Comparison of ENCODE assay signal across 9 cellular contexts in genomic region chr11:90135016-90135415, GRCh38. TPM values are rescaled to one million over a fixed set of nuclear protein-coding genes. Genes with fewer than 3 reads are reported as not detected.
DNase-seq lines count a peak whose midpoint lies in the region; ATAC-seq and TF ChIP-seq lines count a peak whose summit lies in the region.
"Had no signal": no experiment of that assay in that cellular context is flagged by ENCODE, and none has a peak within 500 bp of the region (broad histone marks: within the 10 kb centered on the region; RNA-seq: fewer than 3 reads in every experiment).

No MANE protein-coding gene starts in this region.

- no peak overlapping the region for H3K27ac ChIP-seq in thyroid gland

- no peaks in the 10 kb centered on the region for H3K9me3 ChIP-seq in thyroid gland

- no peak overlapping the region for H3K27ac Mint-ChIP-seq in activated naive CD8-positive, alpha-beta T cell treated with anti-CD3 and anti-CD28 coated beads, Interleukin-2, amount 10 ng/mL, durations not matched to agents 7 days and 5 days
- H3K27ac Mint-ChIP-seq: CD4-positive, CD25-positive, alpha-beta regulatory T cell had no signal

- POLR2A ChIA-PET in activated naive CD8-positive, alpha-beta T cell treated with anti-CD3 and anti-CD28 coated beads, Interleukin-2, amount 10 ng/mL, durations not matched to agents 7 days and 5 days (lab: Charles Lee), result no interaction called here

- H3K4me1 ChIP-seq in thyroid gland, result peaks cover 0 to 6% of the 10 kb centered on the region in 2 donors

- TF ChIP-seq CTCF in kidney epithelial cell (IDR thresholded peaks at IDR 0.05; ENCODE audit: insufficient read depth, low read length, poor library complexity, severe bottlenecking), result no peak
- no peak for TF ChIP-seq CTCF in thyroid gland (IDR thresholded peaks at IDR 0.05)

- peaks cover 38% of the 10 kb centered on the region for H3K27me3 Mint-ChIP-seq in activated T-cell treated with anti-CD3 and anti-CD28 coated beads, Interleukin-2, amount 50 U/mL, for 4 hours (ENCODE audit: low read depth)
- peaks cover 55% of the 10 kb centered on the region for H3K27me3 Mint-ChIP-seq in activated naive CD8-positive, alpha-beta T cell treated with anti-CD3 and anti-CD28 coated beads, Interleukin-2, amount 10 ng/mL, durations not matched to agents 7 days and 5 days

- H3K9me3 Mint-ChIP-seq in activated T-cell treated with anti-CD3 and anti-CD28 coated beads, Interleukin-2, amount 50 U/mL, for 4 hours, result no peaks in the 10 kb centered on the region
- H3K9me3 Mint-ChIP-seq in activated naive CD8-positive, alpha-beta T cell treated with anti-CD3 and anti-CD28 coated beads, Interleukin-2, amount 10 ng/mL, durations not matched to agents 7 days and 5 days, result peaks cover 1% of the 10 kb centered on the region

- ATAC-seq in activated T-cell treated with anti-CD3 and anti-CD28 coated beads, Interleukin-2, amount 50 U/mL, for 4 hours, result no peak
- ATAC-seq in activated naive CD8-positive, alpha-beta T cell treated with anti-CD3 and anti-CD28 coated beads, Interleukin-2, amount 10 ng/mL, durations not matched to agents 7 days and 5 days (ENCODE audit: low read depth), result no peak

- H3K36me3 ChIP-seq in kidney epithelial cell (ENCODE audit: control insufficient read depth, insufficient read depth, low read length), result no peaks in the 10 kb centered on the region
- H3K36me3 ChIP-seq in thyroid gland, result no peaks in the 10 kb centered on the region

- TF ChIP-seq POLR2A in thyroid gland (IDR thresholded peaks at IDR 0.05), result no peak

- intact Hi-C loops in thyroid gland (cut with DNase I), result no loop called here

- no peak for DNase-seq in activated T-cell treated with anti-CD3 and anti-CD28 coated beads, Interleukin-2, amount 50 U/mL, for 4 hours
- DNase-seq in activated T-cell treated with anti-CD3 and anti-CD28 coated beads for 4 hours (no peak), kidney epithelial cell (ENCODE audit: low read depth) (no peak), thyroid gland (no peak), NCI-H1930 (lab: John Stamatoyannopoulos, UW) (no peak), iPS-NIHi7 (ENCODE audit: extremely low spot score) (no peak)
- no peak for DNase-seq in activated naive CD8-positive, alpha-beta T cell treated with anti-CD3 and anti-CD28 coated beads, Interleukin-2, amount 10 ng/mL, durations not matched to agents 7 days and 5 days
- no peak for DNase-seq in activated CD4-positive, alpha-beta T cell treated with anti-CD3 and anti-CD28 coated beads for 48 hours
- DNase-seq: CD4-positive, CD25-positive, alpha-beta regulatory T cell had no signal

- WGBS in thyroid gland, 2 donors, result 1 to 3% methylated on average over 5 of the region's 5 CpGs

- peak overlapping the region; percentile 13 for H3K4me3 Mint-ChIP-seq in activated T-cell treated with anti-CD3 and anti-CD28 coated beads, Interleukin-2, amount 50 U/mL, for 4 hours
- peak overlapping the region; percentile 64 for H3K4me3 Mint-ChIP-seq in activated naive CD8-positive, alpha-beta T cell treated with anti-CD3 and anti-CD28 coated beads, Interleukin-2, amount 10 ng/mL, durations not matched to agents 7 days and 5 days

- H3K4me3 ChIP-seq in kidney epithelial cell (ENCODE audit: low read depth, low read length) (peak overlapping the region; percentile 48), thyroid gland (replicated peaks in 1 of 3) (peak overlapping the region in 2 of 3 donors; percentile 21 to 30)

- H3K36me3 Mint-ChIP-seq in activated T-cell treated with anti-CD3 and anti-CD28 coated beads, Interleukin-2, amount 50 U/mL, for 4 hours (ENCODE audit: insufficient read depth), result no peaks in the 10 kb centered on the region
- no peaks in the 10 kb centered on the region for H3K36me3 Mint-ChIP-seq in activated naive CD8-positive, alpha-beta T cell treated with anti-CD3 and anti-CD28 coated beads, Interleukin-2, amount 10 ng/mL, durations not matched to agents 7 days and 5 days
- H3K36me3 Mint-ChIP-seq: CD4-positive, CD25-positive, alpha-beta regulatory T cell had no signal

- H3K27me3 ChIP-seq in kidney epithelial cell (ENCODE audit: control insufficient read depth, insufficient read depth, low read length), result no peaks in the 10 kb centered on the region
- no peaks in the 10 kb centered on the region for H3K27me3 ChIP-seq in thyroid gland

- H3K4me1 Mint-ChIP-seq in activated T-cell treated with anti-CD3 and anti-CD28 coated beads, Interleukin-2, amount 50 U/mL, for 4 hours (ENCODE audit: low read depth), result peaks cover 10% of the 10 kb centered on the region
- H3K4me1 Mint-ChIP-seq in activated naive CD8-positive, alpha-beta T cell treated with anti-CD3 and anti-CD28 coated beads, Interleukin-2, amount 10 ng/mL, durations not matched to agents 7 days and 5 days, result peaks cover 5% of the 10 kb centered on the region

RNA-seq across cellular contexts. Expression of gene NAALAD2, which starts 0.6 kb away (rescaled TPM):
- total RNA-seq in activated T-cell treated with anti-CD3 and anti-CD28 coated beads, Interleukin-2, amount 50 U/mL, for 4 hours, result not detected
- not detected for total RNA-seq in activated naive CD8-positive, alpha-beta T cell treated with anti-CD3 and anti-CD28 coated beads, Interleukin-2, amount 10 ng/mL, durations not matched to agents 7 days and 5 days
- total RNA-seq in kidney epithelial cell (0.27 and 0.88 TPM in 2 replicates), thyroid gland (1 to 10 TPM; 1.1 to 4.3 (median 2.2) TPM)
- total RNA-seq: CD4-positive, CD25-positive, alpha-beta regulatory T cell had no signal

RNA-seq across cellular contexts. Expression of gene UBTFL1, which starts 49.3 kb away (rescaled TPM):
- total RNA-seq in activated T-cell treated with anti-CD3 and anti-CD28 coated beads, Interleukin-2, amount 50 U/mL, for 4 hours, result not detected
- total RNA-seq in activated naive CD8-positive, alpha-beta T cell treated with anti-CD3 and anti-CD28 coated beads, Interleukin-2, amount 10 ng/mL, durations not matched to agents 7 days and 5 days, result not detected
- total RNA-seq in kidney epithelial cell (not detected in 2 replicates), thyroid gland (not detected)
- total RNA-seq: CD4-positive, CD25-positive, alpha-beta regulatory T cell had no signal
